ENCODE assay signal across 1 cellular context in genomic region chr14:68467425-68467824, GRCh38.
TF ChIP-seq lines count a peak whose summit lies in the region.

No MANE protein-coding gene starts in this region.

TF ChIP-seq in A549, 52 proteins besides CTCF, POLR2A, EP300 and RAD21 (continued from another document):
- TF ChIP-seq MAX (IDR thresholded peaks at IDR 0.05) (no peak), HMGXB4 (CRISPR knock-in tag; IDR thresholded peaks at IDR 0.05; ENCODE audit: borderline replicate concordance) (no peak), FOSL2 (IDR thresholded peaks at IDR 0.05) (no peak), FOSL2 (CRISPR knock-in tag; IDR thresholded peaks at IDR 0.05) (no peak), NR3C1 (IDR thresholded peaks at IDR 0.05) (no peak), BCL3 (IDR thresholded peaks at IDR 0.05) (no peak), RCOR1 (IDR thresholded peaks at IDR 0.05; ENCODE audit: low read depth, low read length) (no peak)
